21 cellular contexts compared by ENCODE assay signal in the genomic region with DNA sequence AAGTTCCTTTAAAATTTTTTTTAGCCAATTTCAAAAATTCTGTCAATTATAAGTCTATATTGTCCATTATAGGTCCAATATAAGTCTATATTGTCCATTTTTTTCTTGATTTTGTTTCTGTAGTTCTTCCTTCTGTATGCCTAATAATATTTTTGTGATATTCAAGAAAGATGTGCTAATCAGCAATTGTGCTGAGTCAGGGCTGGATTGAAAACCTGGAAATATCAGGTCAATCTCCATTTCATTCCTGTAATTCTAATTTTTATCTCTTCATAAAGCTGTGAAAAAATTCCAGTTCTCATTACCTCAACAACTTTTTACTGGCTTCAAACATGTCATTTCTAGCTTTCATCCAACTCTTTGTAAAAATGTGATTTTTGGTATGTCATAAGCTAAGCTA.
DNase-seq lines count a peak whose midpoint lies in the region; ATAC-seq, FAIRE-seq and TF ChIP-seq lines count a peak whose summit lies in the region.
"Had no signal": no experiment of that assay in that cellular context is flagged by ENCODE, and none has a peak within 500 bp of the region (broad histone marks: within the 10 kb centered on the region; RNA-seq: fewer than 3 reads in every experiment).

No MANE protein-coding gene starts in this region.

- no TSS peak for BruUV-seq in IMR-90 (replicated peaks; lab: Mats Ljungman, UMichigan)

- ATAC-seq in A549 (no peak), GM23338 (no peak), IMR-90 (ENCODE audit: low read depth) (no peak)
- ATAC-seq: CD8-positive, alpha-beta T cell had no signal

- H3K56ac ChIP-seq in IMR-90 (ENCODE audit: extremely low read depth, insufficient read depth, low read length) = no peak overlapping the region

- H3K27me3 Mint-ChIP-seq in GM23338 (ENCODE audit: insufficient read depth, low read depth, poor library complexity) = no peaks in the 10 kb centered on the region
- H3K27me3 Mint-ChIP-seq in type B pancreatic cell = no peaks in the 10 kb centered on the region
- H3K27me3 Mint-ChIP-seq: B cell; CD4-positive, alpha-beta T cell had no signal

- TF ChIP-seq RAD21 in A549 (conservative IDR thresholded peaks at IDR 0.05 in 1 of 2, IDR thresholded peaks at IDR 0.05 in 1 of 2) (no peak), IMR-90 (IDR thresholded peaks at IDR 0.05; ENCODE audit: low read length) (no peak)

- no peaks in the 10 kb centered on the region for H3K9me3 ChIP-seq in A549
- H3K9me3 ChIP-seq in IMR-90 (ENCODE audit: control insufficient read depth, insufficient read depth, low read length) = no peaks in the 10 kb centered on the region
- H3K9me3 ChIP-seq in kidney (ENCODE audit: control insufficient read depth in 1 of 2, low read length in 2 of 2) = no peaks in the 10 kb centered on the region
- H3K9me3 ChIP-seq: BLaER1 treated with 17β-estradiol and CSF1 and Interleukin-3, amounts not matched to agents 10 nM and 100 nM had no signal

- H3K4me3 Mint-ChIP-seq in GM23338 (no peak overlapping the region), type B pancreatic cell (no peak overlapping the region)
- H3K4me3 Mint-ChIP-seq: B cell; CD4-positive, alpha-beta T cell; CD8-positive, alpha-beta T cell had no signal

- H3K14ac ChIP-seq in IMR-90 (replicated peaks; ENCODE audit: low read depth, low read length) = no peak overlapping the region

- H3K36me3 ChIP-seq in GM23338 (ENCODE audit: insufficient read depth) = no peaks in the 10 kb centered on the region
- no peaks in the 10 kb centered on the region for H3K36me3 ChIP-seq in IMR-90 (ENCODE audit: control insufficient read depth, insufficient read depth, low read length)
- H3K36me3 ChIP-seq in kidney (ENCODE audit: control insufficient read depth in 1 of 2, insufficient read depth in 2 of 2, low read length in 2 of 2) = no peaks in the 10 kb centered on the region
- H3K36me3 ChIP-seq: BLaER1 treated with 17β-estradiol and CSF1 and Interleukin-3, amounts not matched to agents 10 nM and 100 nM had no signal

- POLR2A ChIA-PET in A549 (lab: Yijun Ruan, JAX) (no interaction called here), IMR-90 (lab: Charles Lee; ENCODE audit: unreplicated experiment) (no interaction called here)

- TF ChIP-seq EP300 in A549 (IDR thresholded peaks at IDR 0.05) = no peak

- H4K8ac ChIP-seq in IMR-90 (ENCODE audit: low read depth in 2 of 2, low read length in 2 of 2) = no peak overlapping the region

- H4K20me1 ChIP-seq in GM23338 (replicated peaks; ENCODE audit: insufficient read depth) (no peaks in the 10 kb centered on the region), IMR-90 (ENCODE audit: insufficient read depth, low read length) (no peaks in the 10 kb centered on the region)
- H4K20me1 ChIP-seq: BLaER1 treated with 17β-estradiol and CSF1 and Interleukin-3, amounts not matched to agents 10 nM and 100 nM had no signal

- H4K5ac ChIP-seq in IMR-90 (ENCODE audit: low read depth, low read length) = no peak overlapping the region

- intact Hi-C loops in IMR-90 (cut with micrococcal nuclease) (no loop called here), kidney (cut with DNase I) (no loop called here)

- H3K9me2 ChIP-seq in GM23338 (ENCODE audit: insufficient read depth) = no peaks in the 10 kb centered on the region

- H2AK5ac ChIP-seq in IMR-90 (ENCODE audit: low read depth, low read length) = no peak overlapping the region

- CTCF ChIA-PET in A549 (lab: Yijun Ruan, JAX) (no interaction called here), IMR-90 (lab: Yijun Ruan, JAX) (no interaction called here)

- no peak overlapping the region for H3K18ac ChIP-seq in IMR-90 (ENCODE audit: low read depth, low read length)

- H3K4me3 ChIP-seq in A549 (no peak overlapping the region), GM23338 (no peak overlapping the region), IMR-90 (ENCODE audit: insufficient read depth, low read depth, low read length) (no peak overlapping the region), kidney (ENCODE audit: low read length in 2 of 2) (no peak overlapping the region)
- H3K4me3 ChIP-seq: BLaER1 treated with 17β-estradiol and CSF1 and Interleukin-3, amounts not matched to agents 10 nM and 100 nM had no signal

- no peak for FAIRE-seq in A549 (lab: Jason Lieb, UNC)
- FAIRE-seq in kidney (lab: Jason Lieb, UNC) = peak; percentile 47
- FAIRE-seq: D721Med, GM12891, GM19239 had no signal

- H3K4ac ChIP-seq in IMR-90 (ENCODE audit: low read depth, low read length) = no peak overlapping the region

- no peak overlapping the region for H2AFZ ChIP-seq in GM23338
- H2AFZ ChIP-seq in IMR-90 (replicated peaks; ENCODE audit: low read length, poor library complexity) = no peak overlapping the region

- H3K79me2 ChIP-seq in GM23338 (replicated peaks; ENCODE audit: insufficient read depth) = no peaks in the 10 kb centered on the region

- no peak overlapping the region for H4K91ac ChIP-seq in IMR-90 (ENCODE audit: insufficient read depth, low read depth, low read length)

- H3K23ac ChIP-seq in IMR-90 (ENCODE audit: low read depth, low read length) = no peak overlapping the region

- no peaks in the 10 kb centered on the region for H3K9me1 ChIP-seq in IMR-90 (ENCODE audit: insufficient read depth, low read length)

- H2AK9ac ChIP-seq in IMR-90 (replicated peaks; ENCODE audit: low read depth, low read length, poor library complexity) = no peak overlapping the region

- H2BK120ac ChIP-seq in IMR-90 (ENCODE audit: low read depth, low read length) = no peak overlapping the region

- no peaks in the 10 kb centered on the region for H3F3A ChIP-seq in GM23338 (replicated peaks; ENCODE audit: low read depth)

- H3K4me1 Mint-ChIP-seq in GM23338 (peaks cover 15% of the 10 kb centered on the region), type B pancreatic cell (ENCODE audit: unreplicated experiment) (no peaks in the 10 kb centered on the region)
- H3K4me1 Mint-ChIP-seq: B cell had no signal

- H3K27me3 ChIP-seq in GM23338 (ENCODE audit: insufficient read depth) = no peaks in the 10 kb centered on the region
- no peaks in the 10 kb centered on the region for H3K27me3 ChIP-seq in IMR-90 (ENCODE audit: control insufficient read depth, insufficient read depth, low read length)
- H3K27me3 ChIP-seq: BLaER1 treated with 17β-estradiol and CSF1 and Interleukin-3, amounts not matched to agents 10 nM and 100 nM had no signal

- H2BK20ac ChIP-seq in IMR-90 (ENCODE audit: low read depth, low read length) = no peak overlapping the region

- H2BK5ac ChIP-seq in IMR-90 (ENCODE audit: low read depth, low read length, poor library complexity, severe bottlenecking) = no peak overlapping the region

- H3K27ac ChIP-seq in A549 (no peak overlapping the region), GM23338 (ENCODE audit: low read depth) (no peak overlapping the region), IMR-90 (ENCODE audit: insufficient read depth, low read length) (no peak overlapping the region), kidney (ENCODE audit: low read depth in 2 of 2, low read length in 2 of 2) (no peak overlapping the region)
- H3K27ac ChIP-seq: BLaER1 treated with 17β-estradiol and CSF1 and Interleukin-3, amounts not matched to agents 10 nM and 100 nM; C4-2B had no signal

- in situ Hi-C loops in IMR-90 (cut with MboI; ENCODE audit: low sequenced_read_pairs) = no loop called here

- DNase-seq in A549 (ENCODE audit: low read depth in 1 of 2, low spot score in 1 of 2) (no peak), GM23338 (ENCODE audit: low spot score) (no peak), IMR-90 (no peak), kidney (no peak), type B pancreatic cell (ENCODE audit: extremely low spot score, unreplicated experiment) (no peak), SK-N-DZ (ENCODE audit: low spot score) (no peak)
- no peak for DNase-seq in central memory CD4-positive, alpha-beta T cell
- DNase-seq: 8988T; AML-193; Caco-2; Calu3; CD4-positive, alpha-beta T cell; CD8-positive, alpha-beta T cell; DMS79 treated with DMSO at 0.1 percent for 48 hours; GF-D8 had no signal

- H3K36me3 Mint-ChIP-seq in GM23338 (ENCODE audit: low read depth) = no peaks in the 10 kb centered on the region
- no peaks in the 10 kb centered on the region for H3K36me3 Mint-ChIP-seq in type B pancreatic cell
- H3K36me3 Mint-ChIP-seq: CD8-positive, alpha-beta T cell had no signal

- H3K9me3 Mint-ChIP-seq in GM23338 = no peaks in the 10 kb centered on the region
- H3K9me3 Mint-ChIP-seq in type B pancreatic cell = no peaks in the 10 kb centered on the region
- H3K9me3 Mint-ChIP-seq: CD4-positive, alpha-beta T cell; CD8-positive, alpha-beta T cell had no signal

- TF ChIP-seq POLR2A in A549 (IDR thresholded peaks at IDR 0.05; ENCODE audit: low read length) = no peak
- no peak for TF ChIP-seq POLR2A in IMR-90 (IDR thresholded peaks at IDR 0.05; ENCODE audit: low read depth, low read length)

- H3K9ac ChIP-seq in IMR-90 (ENCODE audit: low read depth, low read length) (no peak overlapping the region), kidney (ENCODE audit: low read length in 2 of 2) (no peak overlapping the region)
- H3K9ac ChIP-seq: BLaER1 treated with 17β-estradiol and CSF1 and Interleukin-3, amounts not matched to agents 10 nM and 100 nM had no signal

- dilution Hi-C loops in IMR-90 (cut with HindIII; ENCODE audit: low sequenced_read_pairs, unreplicated experiment) = no loop called here

- H3K27ac Mint-ChIP-seq in GM23338 = peak overlapping the region; percentile 32; the same call in 1 of the 2 replicates
- H3K27ac Mint-ChIP-seq in type B pancreatic cell = no peak overlapping the region
- H3K27ac Mint-ChIP-seq: B cell; CD4-positive, alpha-beta T cell; CD8-positive, alpha-beta T cell had no signal

- no peaks in the 10 kb centered on the region for H3K79me1 ChIP-seq in IMR-90 (ENCODE audit: low read depth in 1 of 2, low read length in 2 of 2)

- H3K4me1 ChIP-seq in A549 = 0 out of 3 replicates have a peak, but pooled peaks cover 5% of the 10 kb centered on the region
- peaks cover 12% of the 10 kb centered on the region for H3K4me1 ChIP-seq in GM23338 (ENCODE audit: insufficient read depth)
- H3K4me1 ChIP-seq in IMR-90 (ENCODE audit: control insufficient read depth, insufficient read depth, low read length) = no peaks in the 10 kb centered on the region
- H3K4me1 ChIP-seq in kidney (ENCODE audit: control insufficient read depth in 1 of 2, insufficient read depth in 1 of 2, low read depth in 1 of 2, low read length in 2 of 2) = no peaks in the 10 kb centered on the region
- H3K4me1 ChIP-seq: BLaER1 treated with 17β-estradiol and CSF1 and Interleukin-3, amounts not matched to agents 10 nM and 100 nM; Caco-2 had no signal

- H2BK15ac ChIP-seq in IMR-90 (ENCODE audit: low read depth, low read length) = no peak overlapping the region

- H3K4me2 ChIP-seq in A549 (no peak overlapping the region), GM23338 (no peak overlapping the region), IMR-90 (ENCODE audit: low read depth, low read length) (no peak overlapping the region)
- H3K4me2 ChIP-seq: BLaER1 treated with 17β-estradiol and CSF1 and Interleukin-3, amounts not matched to agents 10 nM and 100 nM had no signal

- no peak for TF ChIP-seq CTCF in A549 (IDR thresholded peaks at IDR 0.05)
- no peak for TF ChIP-seq CTCF in GM23338 (conservative IDR thresholded peaks at IDR 0.05; ENCODE audit: low read depth in 2 of 2)
- no peak for TF ChIP-seq CTCF in IMR-90 (conservative IDR thresholded peaks at IDR 0.05; ENCODE audit: low read depth, low read length)
- TF ChIP-seq CTCF in kidney (IDR thresholded peaks at IDR 0.05; ENCODE audit: borderline replicate concordance, extremely low read depth, insufficient read depth) = no peak
- TF ChIP-seq CTCF in type B pancreatic cell (conservative IDR thresholded peaks at IDR 0.05) = no peak
